Comparison of ENCODE assay signal across 10 cellular contexts in the genomic region with DNA sequence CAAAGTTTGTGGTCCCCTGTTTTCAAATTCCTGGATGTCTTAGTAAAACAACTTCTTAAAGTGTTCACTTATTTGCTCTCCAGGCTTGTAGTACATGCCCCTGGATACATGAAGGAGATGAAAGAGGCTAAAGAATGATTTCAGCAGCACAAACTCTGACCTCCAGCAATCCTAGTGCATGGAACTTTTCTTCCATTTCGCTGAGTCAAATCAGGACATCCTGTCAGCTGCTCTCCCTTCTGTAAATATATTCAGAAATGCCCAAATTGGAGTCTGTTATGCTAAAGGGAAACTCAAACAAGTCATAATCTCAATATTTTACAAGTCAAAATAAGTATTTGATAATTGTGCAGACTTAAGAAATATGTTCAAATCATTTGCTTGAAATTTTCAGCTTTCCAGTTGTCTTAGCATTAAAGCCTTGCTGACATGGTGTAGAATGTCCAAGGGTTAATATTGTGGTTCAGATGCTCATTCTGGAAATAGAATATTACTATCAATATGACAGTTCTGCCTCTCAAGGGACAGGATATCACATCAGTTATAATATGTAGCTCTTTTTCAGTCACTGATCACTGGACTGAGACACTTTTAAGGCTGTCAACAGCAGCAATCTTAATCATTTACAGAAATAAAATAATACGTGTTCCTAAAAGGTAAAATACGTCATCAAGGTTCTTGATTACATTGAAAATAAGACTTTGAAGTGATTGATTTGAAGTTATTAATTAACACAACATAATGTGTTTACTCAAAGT.
A peak's percentile ranks its signal among the peaks of the same experiment; 100 is the strongest.
DNase-seq lines count a peak whose midpoint lies in the region; ATAC-seq, FAIRE-seq and TF ChIP-seq lines count a peak whose summit lies in the region.
"Had no signal": no experiment of that assay in that cellular context is flagged by ENCODE, and none has a peak within 500 bp of the region (broad histone marks: within the 10 kb centered on the region; RNA-seq: fewer than 3 reads in every experiment).

No MANE protein-coding gene starts in this region.

- no peak for TF ChIP-seq CTCF in GM20000 (IDR thresholded peaks at IDR 0.05; ENCODE audit: extremely low read depth, missing control alignments)
- TF ChIP-seq CTCF in choroid plexus epithelial cell (conservative IDR thresholded peaks at IDR 0.05; ENCODE audit: low read depth, low read length): no peak

- peak; percentile 61 for FAIRE-seq in GM12892 (lab: Jason Lieb, UNC)

- peaks cover 5 to 21% of the 10 kb centered on the region in 2 donors for H3K9me3 Mint-ChIP-seq in stimulated activated naive CD8-positive, alpha-beta T cell treated with anti-CD3 and anti-CD28 coated beads, Interleukin-15, amount 100 ng/mL, for 72 hours
- peaks cover 3 to 5% of the 10 kb centered on the region in 2 donors for H3K9me3 Mint-ChIP-seq in activated naive CD4-positive, alpha-beta T cell treated with anti-CD3 and anti-CD28 coated beads, Interleukin-2, amount 50 U/mL, for 72 hours
- peaks cover 3% of the 10 kb centered on the region for H3K9me3 Mint-ChIP-seq in activated CD4-positive, alpha-beta T cell treated with anti-CD3 and anti-CD28 coated beads for 36 hours (ENCODE audit: low read depth)
- H3K9me3 Mint-ChIP-seq: activated naive CD4-positive, alpha-beta T cell treated with anti-CD3 and anti-CD28 coated beads, Interleukin-2, amount 50 U/mL, for 24 hours had no signal

- DNase-seq in GM12892 (ENCODE audit: insufficient read length) (no peak), GM20000 (ENCODE audit: low spot score) (peak; percentile 23), choroid plexus epithelial cell (ENCODE audit: low read depth) (peak; percentile 45), NCI-H2107 treated with DMSO at 0.1 percent for 48 hours (lab: John Stamatoyannopoulos, UW; ENCODE audit: unreplicated experiment) (no peak)
- DNase-seq in stimulated activated naive CD8-positive, alpha-beta T cell treated with anti-CD3 and anti-CD28 coated beads, Interleukin-15, amount 100 ng/mL, for 72 hours: no peak
- no peak for DNase-seq in activated naive CD4-positive, alpha-beta T cell treated with anti-CD3 and anti-CD28 coated beads, Interleukin-2, amount 50 U/mL, for 72 hours (ENCODE audit: low spot score in 2 of 2)
- DNase-seq in activated CD4-positive, alpha-beta T cell treated with anti-CD3 and anti-CD28 coated beads for 36 hours: no peak
- DNase-seq: activated CD4-positive, alpha-beta T cell treated with anti-CD3 and anti-CD28 coated beads for 48 hours had no signal

- no peak overlapping the region for H3K27ac Mint-ChIP-seq in stimulated activated naive CD8-positive, alpha-beta T cell treated with anti-CD3 and anti-CD28 coated beads, Interleukin-15, amount 100 ng/mL, for 72 hours
- H3K27ac Mint-ChIP-seq in activated naive CD4-positive, alpha-beta T cell treated with anti-CD3 and anti-CD28 coated beads, Interleukin-2, amount 50 U/mL, for 72 hours: no peak overlapping the region
- H3K27ac Mint-ChIP-seq in activated CD4-positive, alpha-beta T cell treated with anti-CD3 and anti-CD28 coated beads for 36 hours: no peak overlapping the region
- H3K27ac Mint-ChIP-seq: activated naive CD4-positive, alpha-beta T cell treated with anti-CD3 and anti-CD28 coated beads, Interleukin-2, amount 50 U/mL, for 24 hours had no signal

- H3K27me3 Mint-ChIP-seq in stimulated activated naive CD8-positive, alpha-beta T cell treated with anti-CD3 and anti-CD28 coated beads, Interleukin-15, amount 100 ng/mL, for 72 hours: no peaks in the 10 kb centered on the region
- no peaks in the 10 kb centered on the region for H3K27me3 Mint-ChIP-seq in activated CD4-positive, alpha-beta T cell treated with anti-CD3 and anti-CD28 coated beads for 36 hours
- H3K27me3 Mint-ChIP-seq: activated naive CD4-positive, alpha-beta T cell treated with anti-CD3 and anti-CD28 coated beads, Interleukin-2, amount 50 U/mL, for 24 hours had no signal

- no peak for TF ChIP-seq POLR2A in GM12892 (IDR thresholded peaks at IDR 0.05; ENCODE audit: low read depth, low read length)

- H3K4me1 Mint-ChIP-seq in stimulated activated naive CD8-positive, alpha-beta T cell treated with anti-CD3 and anti-CD28 coated beads, Interleukin-15, amount 100 ng/mL, for 72 hours: no peaks in the 10 kb centered on the region
- no peaks in the 10 kb centered on the region for H3K4me1 Mint-ChIP-seq in activated CD4-positive, alpha-beta T cell treated with anti-CD3 and anti-CD28 coated beads for 36 hours
- H3K4me1 Mint-ChIP-seq: activated naive CD4-positive, alpha-beta T cell treated with anti-CD3 and anti-CD28 coated beads, Interleukin-2, amount 50 U/mL, for 24 hours had no signal

- intact Hi-C loops in activated CD4-positive, alpha-beta T cell treated with anti-CD3 and anti-CD28 coated beads for 36 hours (cut with DNase I, micrococcal nuclease): no loop called here

- CTCF ChIA-PET in activated CD4-positive, alpha-beta T cell treated with anti-CD3 and anti-CD28 coated beads for 36 hours (lab: Charles Lee): no interaction called here

- POLR2A ChIA-PET in activated CD4-positive, alpha-beta T cell treated with anti-CD3 and anti-CD28 coated beads for 36 hours (lab: Charles Lee): no interaction called here

- H3K4me3 Mint-ChIP-seq in stimulated activated naive CD8-positive, alpha-beta T cell treated with anti-CD3 and anti-CD28 coated beads, Interleukin-15, amount 100 ng/mL, for 72 hours: no peak overlapping the region
- H3K4me3 Mint-ChIP-seq in activated CD4-positive, alpha-beta T cell treated with anti-CD3 and anti-CD28 coated beads for 36 hours: no peak overlapping the region
- H3K4me3 Mint-ChIP-seq: activated naive CD4-positive, alpha-beta T cell treated with anti-CD3 and anti-CD28 coated beads, Interleukin-2, amount 50 U/mL, for 24 hours had no signal

- H3K36me3 Mint-ChIP-seq in activated naive CD4-positive, alpha-beta T cell treated with anti-CD3 and anti-CD28 coated beads, Interleukin-2, amount 50 U/mL, for 72 hours: no peaks in the 10 kb centered on the region
- H3K36me3 Mint-ChIP-seq in activated CD4-positive, alpha-beta T cell treated with anti-CD3 and anti-CD28 coated beads for 36 hours (ENCODE audit: low read depth): no peaks in the 10 kb centered on the region
- H3K36me3 Mint-ChIP-seq: activated naive CD4-positive, alpha-beta T cell treated with anti-CD3 and anti-CD28 coated beads, Interleukin-2, amount 50 U/mL, for 24 hours had no signal

- H3K4me3 ChIP-seq in choroid plexus epithelial cell (ENCODE audit: low read depth, low read length): no peak overlapping the region

- peak; percentile 68 for ATAC-seq in HG03039 (IDR thresholded peaks at IDR 0.05; ENCODE audit: unreplicated experiment)
- no peak for ATAC-seq in stimulated activated naive CD8-positive, alpha-beta T cell treated with anti-CD3 and anti-CD28 coated beads, Interleukin-15, amount 100 ng/mL, for 72 hours
- no peak for ATAC-seq in activated naive CD4-positive, alpha-beta T cell treated with anti-CD3 and anti-CD28 coated beads, Interleukin-2, amount 50 U/mL, for 72 hours
- ATAC-seq in activated CD4-positive, alpha-beta T cell treated with anti-CD3 and anti-CD28 coated beads for 36 hours: no peak

Comparison
In these comparisons a context has a peak if more than half of its experiments do, and no peak if none do; other contexts are left out.
1. DNase-seq: peak in GM20000 (single experiment) and choroid plexus epithelial cell (single experiment); none in GM12892 (single experiment), stimulated activated naive CD8-positive, alpha-beta T cell treated with anti-CD3 and anti-CD28 coated beads, Interleukin-15, amount 100 ng/mL, for 72 hours (0 of 2), NCI-H2107 treated with DMSO at 0.1 percent for 48 hours (single experiment), activated naive CD4-positive, alpha-beta T cell treated with anti-CD3 and anti-CD28 coated beads, Interleukin-2, amount 50 U/mL, for 72 hours (0 of 2) and activated CD4-positive, alpha-beta T cell treated with anti-CD3 and anti-CD28 coated beads for 36 hours (single experiment).